ENCODE assay signal across 2 cellular contexts in the genomic region with DNA sequence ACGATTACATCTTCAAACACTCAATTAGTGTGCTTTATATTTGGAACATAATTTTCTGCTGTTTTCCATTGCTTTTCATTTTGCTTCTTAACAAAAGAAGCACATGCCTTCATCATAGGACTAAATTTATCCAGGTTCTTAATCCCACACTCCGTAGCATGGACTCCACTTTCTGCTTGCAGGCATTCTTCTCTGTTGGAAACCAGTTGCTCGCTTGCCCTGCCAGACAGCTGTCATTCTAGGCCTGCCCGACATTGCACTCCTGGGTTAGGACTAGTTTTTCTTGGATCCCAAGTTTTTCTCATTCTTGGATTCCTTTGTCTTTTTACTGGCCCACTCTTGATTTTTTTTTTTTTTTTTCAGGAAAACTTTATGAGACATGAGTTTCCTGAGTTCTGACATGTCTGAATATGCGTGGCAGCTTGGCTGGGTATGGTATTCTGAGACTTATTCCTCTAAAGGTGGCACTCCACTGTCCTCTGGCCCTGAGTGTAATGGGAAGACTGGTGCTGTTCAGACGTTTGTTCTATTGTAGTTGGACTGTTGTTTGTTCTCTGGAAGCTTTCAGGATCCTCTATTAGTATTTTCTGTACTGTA.
A peak's percentile ranks its signal among the peaks of the same experiment; 100 is the strongest.
TF ChIP-seq lines count a peak whose summit lies in the region.

No MANE protein-coding gene starts in this region.

TF ChIP-seq in GM23338, 12 proteins besides CTCF, POLR2A, EP300 and RAD21 (continues in another document):
- TF ChIP-seq ZNF331 (CRISPR knock-in tag; IDR thresholded peaks at IDR 0.05; ENCODE audit: low read depth) (no peak), CREB1 (CRISPR knock-in tag; IDR thresholded peaks at IDR 0.05; ENCODE audit: low read depth) (no peak), ZNF114 (CRISPR knock-in tag; IDR thresholded peaks at IDR 0.05) (no peak), JUNB (IDR thresholded peaks at IDR 0.05; ENCODE audit: unreplicated experiment) (no peak), EZH2phosphoT487 (IDR thresholded peaks at IDR 0.05; ENCODE audit: unreplicated experiment) (no peak), STAT1 (IDR thresholded peaks at IDR 0.05; ENCODE audit: unreplicated experiment) (no peak), POLR2AphosphoS5 (IDR thresholded peaks at IDR 0.05; ENCODE audit: low read depth) (no peak), EZH2 (IDR thresholded peaks at IDR 0.05; ENCODE audit: low read depth, unreplicated experiment) (no peak), NANOG (IDR thresholded peaks at IDR 0.05; ENCODE audit: borderline replicate concordance) (no peak)
- TF ChIP-seq, protein P1, sequence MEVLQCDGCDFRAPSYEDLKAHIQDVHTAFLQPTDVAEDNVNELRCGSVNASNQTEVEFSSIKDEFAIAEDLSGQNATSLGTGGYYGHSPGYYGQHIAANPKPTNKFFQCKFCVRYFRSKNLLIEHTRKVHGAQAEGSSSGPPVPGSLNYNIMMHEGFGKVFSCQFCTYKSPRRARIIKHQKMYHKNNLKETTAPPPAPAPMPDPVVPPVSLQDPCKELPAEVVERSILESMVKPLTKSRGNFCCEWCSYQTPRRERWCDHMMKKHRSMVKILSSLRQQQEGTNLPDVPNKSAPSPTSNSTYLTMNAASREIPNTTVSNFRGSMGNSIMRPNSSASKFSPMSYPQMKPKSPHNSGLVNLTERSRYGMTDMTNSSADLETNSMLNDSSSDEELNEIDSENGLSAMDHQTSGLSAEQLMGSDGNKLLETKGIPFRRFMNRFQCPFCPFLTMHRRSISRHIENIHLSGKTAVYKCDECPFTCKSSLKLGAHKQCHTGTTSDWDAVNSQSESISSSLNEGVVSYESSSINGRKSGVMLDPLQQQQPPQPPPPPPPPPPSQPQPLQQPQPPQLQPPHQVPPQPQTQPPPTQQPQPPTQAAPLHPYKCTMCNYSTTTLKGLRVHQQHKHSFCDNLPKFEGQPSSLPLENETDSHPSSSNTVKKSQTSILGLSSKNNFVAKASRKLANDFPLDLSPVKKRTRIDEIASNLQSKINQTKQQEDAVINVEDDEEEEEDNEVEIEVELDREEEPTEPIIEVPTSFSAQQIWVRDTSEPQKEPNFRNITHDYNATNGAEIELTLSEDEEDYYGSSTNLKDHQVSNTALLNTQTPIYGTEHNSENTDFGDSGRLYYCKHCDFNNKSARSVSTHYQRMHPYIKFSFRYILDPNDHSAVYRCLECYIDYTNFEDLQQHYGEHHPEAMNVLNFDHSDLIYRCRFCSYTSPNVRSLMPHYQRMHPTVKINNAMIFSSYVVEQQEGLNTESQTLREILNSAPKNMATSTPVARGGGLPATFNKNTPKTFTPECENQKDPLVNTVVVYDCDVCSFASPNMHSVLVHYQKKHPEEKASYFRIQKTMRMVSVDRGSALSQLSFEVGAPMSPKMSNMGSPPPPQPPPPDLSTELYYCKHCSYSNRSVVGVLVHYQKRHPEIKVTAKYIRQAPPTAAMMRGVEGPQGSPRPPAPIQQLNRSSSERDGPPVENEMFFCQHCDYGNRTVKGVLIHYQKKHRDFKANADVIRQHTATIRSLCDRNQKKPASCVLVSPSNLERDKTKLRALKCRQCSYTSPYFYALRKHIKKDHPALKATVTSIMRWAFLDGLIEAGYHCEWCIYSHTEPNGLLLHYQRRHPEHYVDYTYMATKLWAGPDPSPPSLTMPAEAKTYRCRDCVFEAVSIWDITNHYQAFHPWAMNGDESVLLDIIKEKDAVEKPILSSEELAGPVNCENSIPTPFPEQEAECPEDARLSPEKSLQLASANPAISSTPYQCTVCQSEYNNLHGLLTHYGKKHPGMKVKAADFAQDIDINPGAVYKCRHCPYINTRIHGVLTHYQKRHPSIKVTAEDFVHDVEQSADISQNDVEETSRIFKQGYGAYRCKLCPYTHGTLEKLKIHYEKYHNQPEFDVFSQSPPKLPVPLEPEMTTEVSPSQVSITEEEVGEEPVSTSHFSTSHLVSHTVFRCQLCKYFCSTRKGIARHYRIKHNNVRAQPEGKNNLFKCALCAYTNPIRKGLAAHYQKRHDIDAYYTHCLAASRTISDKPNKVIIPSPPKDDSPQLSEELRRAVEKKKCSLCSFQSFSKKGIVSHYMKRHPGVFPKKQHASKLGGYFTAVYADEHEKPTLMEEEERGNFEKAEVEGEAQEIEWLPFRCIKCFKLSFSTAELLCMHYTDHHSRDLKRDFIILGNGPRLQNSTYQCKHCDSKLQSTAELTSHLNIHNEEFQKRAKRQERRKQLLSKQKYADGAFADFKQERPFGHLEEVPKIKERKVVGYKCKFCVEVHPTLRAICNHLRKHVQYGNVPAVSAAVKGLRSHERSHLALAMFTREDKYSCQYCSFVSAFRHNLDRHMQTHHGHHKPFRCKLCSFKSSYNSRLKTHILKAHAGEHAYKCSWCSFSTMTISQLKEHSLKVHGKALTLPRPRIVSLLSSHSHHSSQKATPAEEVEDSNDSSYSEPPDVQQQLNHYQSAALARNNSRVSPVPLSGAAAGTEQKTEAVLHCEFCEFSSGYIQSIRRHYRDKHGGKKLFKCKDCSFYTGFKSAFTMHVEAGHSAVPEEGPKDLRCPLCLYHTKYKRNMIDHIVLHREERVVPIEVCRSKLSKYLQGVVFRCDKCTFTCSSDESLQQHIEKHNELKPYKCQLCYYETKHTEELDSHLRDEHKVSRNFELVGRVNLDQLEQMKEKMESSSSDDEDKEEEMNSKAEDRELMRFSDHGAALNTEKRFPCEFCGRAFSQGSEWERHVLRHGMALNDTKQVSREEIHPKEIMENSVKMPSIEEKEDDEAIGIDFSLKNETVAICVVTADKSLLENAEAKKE (CRISPR knock-in tag; IDR thresholded peaks at IDR 0.05) = no peak
- TF ChIP-seq, protein P2, sequence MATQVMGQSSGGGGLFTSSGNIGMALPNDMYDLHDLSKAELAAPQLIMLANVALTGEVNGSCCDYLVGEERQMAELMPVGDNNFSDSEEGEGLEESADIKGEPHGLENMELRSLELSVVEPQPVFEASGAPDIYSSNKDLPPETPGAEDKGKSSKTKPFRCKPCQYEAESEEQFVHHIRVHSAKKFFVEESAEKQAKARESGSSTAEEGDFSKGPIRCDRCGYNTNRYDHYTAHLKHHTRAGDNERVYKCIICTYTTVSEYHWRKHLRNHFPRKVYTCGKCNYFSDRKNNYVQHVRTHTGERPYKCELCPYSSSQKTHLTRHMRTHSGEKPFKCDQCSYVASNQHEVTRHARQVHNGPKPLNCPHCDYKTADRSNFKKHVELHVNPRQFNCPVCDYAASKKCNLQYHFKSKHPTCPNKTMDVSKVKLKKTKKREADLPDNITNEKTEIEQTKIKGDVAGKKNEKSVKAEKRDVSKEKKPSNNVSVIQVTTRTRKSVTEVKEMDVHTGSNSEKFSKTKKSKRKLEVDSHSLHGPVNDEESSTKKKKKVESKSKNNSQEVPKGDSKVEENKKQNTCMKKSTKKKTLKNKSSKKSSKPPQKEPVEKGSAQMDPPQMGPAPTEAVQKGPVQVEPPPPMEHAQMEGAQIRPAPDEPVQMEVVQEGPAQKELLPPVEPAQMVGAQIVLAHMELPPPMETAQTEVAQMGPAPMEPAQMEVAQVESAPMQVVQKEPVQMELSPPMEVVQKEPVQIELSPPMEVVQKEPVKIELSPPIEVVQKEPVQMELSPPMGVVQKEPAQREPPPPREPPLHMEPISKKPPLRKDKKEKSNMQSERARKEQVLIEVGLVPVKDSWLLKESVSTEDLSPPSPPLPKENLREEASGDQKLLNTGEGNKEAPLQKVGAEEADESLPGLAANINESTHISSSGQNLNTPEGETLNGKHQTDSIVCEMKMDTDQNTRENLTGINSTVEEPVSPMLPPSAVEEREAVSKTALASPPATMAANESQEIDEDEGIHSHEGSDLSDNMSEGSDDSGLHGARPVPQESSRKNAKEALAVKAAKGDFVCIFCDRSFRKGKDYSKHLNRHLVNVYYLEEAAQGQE (IDR thresholded peaks at IDR 0.05; ENCODE audit: unreplicated experiment) = no peak

TF ChIP-seq in K562, 482 proteins besides CTCF, POLR2A, EP300 and RAD21:
- TF ChIP-seq, protein P3, sequence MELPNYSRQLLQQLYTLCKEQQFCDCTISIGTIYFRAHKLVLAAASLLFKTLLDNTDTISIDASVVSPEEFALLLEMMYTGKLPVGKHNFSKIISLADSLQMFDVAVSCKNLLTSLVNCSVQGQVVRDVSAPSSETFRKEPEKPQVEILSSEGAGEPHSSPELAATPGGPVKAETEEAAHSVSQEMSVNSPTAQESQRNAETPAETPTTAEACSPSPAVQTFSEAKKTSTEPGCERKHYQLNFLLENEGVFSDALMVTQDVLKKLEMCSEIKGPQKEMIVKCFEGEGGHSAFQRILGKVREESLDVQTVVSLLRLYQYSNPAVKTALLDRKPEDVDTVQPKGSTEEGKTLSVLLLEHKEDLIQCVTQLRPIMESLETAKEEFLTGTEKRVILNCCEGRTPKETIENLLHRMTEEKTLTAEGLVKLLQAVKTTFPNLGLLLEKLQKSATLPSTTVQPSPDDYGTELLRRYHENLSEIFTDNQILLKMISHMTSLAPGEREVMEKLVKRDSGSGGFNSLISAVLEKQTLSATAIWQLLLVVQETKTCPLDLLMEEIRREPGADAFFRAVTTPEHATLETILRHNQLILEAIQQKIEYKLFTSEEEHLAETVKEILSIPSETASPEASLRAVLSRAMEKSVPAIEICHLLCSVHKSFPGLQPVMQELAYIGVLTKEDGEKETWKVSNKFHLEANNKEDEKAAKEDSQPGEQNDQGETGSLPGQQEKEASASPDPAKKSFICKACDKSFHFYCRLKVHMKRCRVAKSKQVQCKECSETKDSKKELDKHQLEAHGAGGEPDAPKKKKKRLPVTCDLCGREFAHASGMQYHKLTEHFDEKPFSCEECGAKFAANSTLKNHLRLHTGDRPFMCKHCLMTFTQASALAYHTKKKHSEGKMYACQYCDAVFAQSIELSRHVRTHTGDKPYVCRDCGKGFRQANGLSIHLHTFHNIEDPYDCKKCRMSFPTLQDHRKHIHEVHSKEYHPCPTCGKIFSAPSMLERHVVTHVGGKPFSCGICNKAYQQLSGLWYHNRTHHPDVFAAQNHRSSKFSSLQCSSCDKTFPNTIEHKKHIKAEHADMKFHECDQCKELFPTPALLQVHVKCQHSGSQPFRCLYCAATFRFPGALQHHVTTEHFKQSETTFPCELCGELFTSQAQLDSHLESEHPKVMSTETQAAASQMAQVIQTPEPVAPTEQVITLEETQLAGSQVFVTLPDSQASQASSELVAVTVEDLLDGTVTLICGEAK (IDR thresholded peaks at IDR 0.05) = peak; percentile 67; the same call in 1 of the 2 replicates
- TF ChIP-seq, protein P3 (CRISPR knock-in tag; IDR thresholded peaks at IDR 0.05) = no peak
- TF ChIP-seq, protein P4, sequence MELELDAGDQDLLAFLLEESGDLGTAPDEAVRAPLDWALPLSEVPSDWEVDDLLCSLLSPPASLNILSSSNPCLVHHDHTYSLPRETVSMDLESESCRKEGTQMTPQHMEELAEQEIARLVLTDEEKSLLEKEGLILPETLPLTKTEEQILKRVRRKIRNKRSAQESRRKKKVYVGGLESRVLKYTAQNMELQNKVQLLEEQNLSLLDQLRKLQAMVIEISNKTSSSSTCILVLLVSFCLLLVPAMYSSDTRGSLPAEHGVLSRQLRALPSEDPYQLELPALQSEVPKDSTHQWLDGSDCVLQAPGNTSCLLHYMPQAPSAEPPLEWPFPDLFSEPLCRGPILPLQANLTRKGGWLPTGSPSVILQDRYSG (tag; conservative IDR thresholded peaks at IDR 0.05; ENCODE audit: low read depth) = no peak
